ENCODE assay signal across 22 cellular contexts in the genomic region with DNA sequence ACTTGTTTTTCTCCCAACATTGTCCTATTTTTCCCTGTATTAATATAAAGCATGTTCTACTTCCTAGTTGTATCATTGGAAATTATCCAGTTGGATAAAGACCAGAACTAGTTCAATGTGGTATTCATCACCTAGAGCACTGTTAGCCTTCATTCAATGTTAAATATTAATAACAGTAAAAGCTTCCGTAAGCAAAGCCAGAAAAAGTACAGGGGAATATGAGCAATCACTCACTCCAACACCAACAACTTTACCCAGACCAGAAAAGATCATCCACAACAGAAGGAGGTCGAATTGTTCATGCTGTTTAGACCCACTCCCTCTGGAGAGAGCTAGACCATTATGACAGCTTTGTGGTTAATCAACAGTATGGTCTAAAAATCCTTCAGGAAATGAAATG.
DNase-seq lines count a peak whose midpoint lies in the region; ATAC-seq and TF ChIP-seq lines count a peak whose summit lies in the region.
"Had no signal": no experiment of that assay in that cellular context is flagged by ENCODE, and none has a peak within 500 bp of the region (broad histone marks: within the 10 kb centered on the region; RNA-seq: fewer than 3 reads in every experiment).

No MANE protein-coding gene starts in this region.

- H3K36me3 ChIP-seq in BLaER1, result no peaks in the 10 kb centered on the region
- H3K36me3 ChIP-seq in adipocyte (ENCODE audit: control insufficient read depth, insufficient read depth, low read length, severe bottlenecking), result no peaks in the 10 kb centered on the region
- no peaks in the 10 kb centered on the region for H3K36me3 ChIP-seq in fibroblast of lung (ENCODE audit: control insufficient read depth, insufficient read depth, low read length)
- no peaks in the 10 kb centered on the region for H3K36me3 ChIP-seq in BE2C
- H3K36me3 ChIP-seq in MM.1S (replicated peaks; ENCODE audit: insufficient read depth, low read length), result no peaks in the 10 kb centered on the region
- H3K36me3 ChIP-seq: brain microvascular endothelial cell, neutrophil had no signal

- no peak overlapping the region for H2AFZ ChIP-seq in fibroblast of lung (ENCODE audit: low read length)
- no peak overlapping the region for H2AFZ ChIP-seq in MM.1S (ENCODE audit: low read length)
- H2AFZ ChIP-seq: GM23338, hepatocyte had no signal

- no peak overlapping the region for H3K4me3 Mint-ChIP-seq in activated T-helper 2 cell treated with anti-CD3 and anti-CD28 coated beads, Interferon-gamma antibody, Interleukin-2, Interleukin-4, amounts not matched to agents 10 μg/mL and 5 μg/mL and 100 μg/mL, durations not matched to agents 14 hours and 24 hours and 36 hours (ENCODE audit: low read depth)
- H3K4me3 Mint-ChIP-seq: CD8-positive, alpha-beta T cell; GM23338; type B pancreatic cell had no signal

- H3K4me2 ChIP-seq in BLaER1 (peak overlapping the region; percentile 77), fibroblast of lung (ENCODE audit: extremely low read depth, insufficient read depth, low read length) (no peak overlapping the region), MM.1S (ENCODE audit: low read depth, low read length) (no peak overlapping the region)
- H3K4me2 ChIP-seq: GM23338, hepatocyte had no signal

- no peaks in the 10 kb centered on the region for H3K9me2 ChIP-seq in MM.1S (replicated peaks; ENCODE audit: insufficient read depth, low read length)

- H3K27me3 ChIP-seq in BLaER1 (no peaks in the 10 kb centered on the region), adipocyte (replicated peaks; ENCODE audit: control insufficient read depth, insufficient read depth, low read length) (no peaks in the 10 kb centered on the region), fibroblast of lung (ENCODE audit: control insufficient read depth, insufficient read depth, low read length) (no peaks in the 10 kb centered on the region), BE2C (no peaks in the 10 kb centered on the region), MM.1S (replicated peaks; ENCODE audit: insufficient read depth, low read length) (no peaks in the 10 kb centered on the region)
- H3K27me3 ChIP-seq: brain microvascular endothelial cell, hepatocyte, neutrophil had no signal

- no peak overlapping the region for H3K27ac Mint-ChIP-seq in activated T-helper 2 cell treated with anti-CD3 and anti-CD28 coated beads, Interferon-gamma antibody, Interleukin-2, Interleukin-4, amounts not matched to agents 10 μg/mL and 5 μg/mL and 100 μg/mL, durations not matched to agents 14 hours and 24 hours and 36 hours
- H3K27ac Mint-ChIP-seq: CD8-positive, alpha-beta T cell; GM23338; type B pancreatic cell had no signal

- H3K9me3 ChIP-seq in BLaER1 (peaks cover 4% of the 10 kb centered on the region), adipocyte (ENCODE audit: control insufficient read depth, low read length) (peaks cover 1% of the 10 kb centered on the region), fibroblast of lung (ENCODE audit: control insufficient read depth, insufficient read depth, low read depth, low read length) (no peaks in the 10 kb centered on the region), BE2C (no peaks in the 10 kb centered on the region), MM.1S (replicated peaks; ENCODE audit: insufficient read depth, low read length) (no peaks in the 10 kb centered on the region)
- H3K9me3 ChIP-seq: neutrophil had no signal

- intact Hi-C loops in activated T-helper 2 cell treated with anti-CD3 and anti-CD28 coated beads, Interferon-gamma antibody, Interleukin-2, Interleukin-4, amounts not matched to agents 10 μg/mL and 5 μg/mL and 100 μg/mL, durations not matched to agents 14 hours and 24 hours and 36 hours (cut with micrococcal nuclease), result no loop called here

- no peaks in the 10 kb centered on the region for H3K79me2 ChIP-seq in fibroblast of lung (ENCODE audit: control insufficient read depth, insufficient read depth, low read length)
- no peaks in the 10 kb centered on the region for H3K79me2 ChIP-seq in MM.1S (ENCODE audit: low read length)
- H3K79me2 ChIP-seq: hepatocyte had no signal

- H4K20me1 ChIP-seq in BLaER1 (no peaks in the 10 kb centered on the region), fibroblast of lung (ENCODE audit: control insufficient read depth, extremely low read depth, insufficient read depth, low read length) (no peaks in the 10 kb centered on the region), MM.1S (ENCODE audit: insufficient read depth, low read length) (no peaks in the 10 kb centered on the region)

- no peaks in the 10 kb centered on the region for H3K36me3 Mint-ChIP-seq in activated T-helper 2 cell treated with anti-CD3 and anti-CD28 coated beads, Interferon-gamma antibody, Interleukin-2, Interleukin-4, amounts not matched to agents 10 μg/mL and 5 μg/mL and 100 μg/mL, durations not matched to agents 14 hours and 24 hours and 36 hours (ENCODE audit: low read depth)
- H3K36me3 Mint-ChIP-seq: CD8-positive, alpha-beta T cell; type B pancreatic cell had no signal

- TF ChIP-seq CTCF in fibroblast of lung (conservative IDR thresholded peaks at IDR 0.05 in 1 of 2, IDR thresholded peaks at IDR 0.05 in 1 of 2; ENCODE audit: low read depth in 1 of 2, low read length in 2 of 2) (no peak), BE2C (IDR thresholded peaks at IDR 0.05; ENCODE audit: low read depth, low read length) (no peak), MM.1S (IDR thresholded peaks at IDR 0.05; ENCODE audit: low read length) (no peak)

- no peak overlapping the region for H3K4me3 ChIP-seq in BLaER1
- H3K4me3 ChIP-seq in adipocyte (ENCODE audit: low read length), result peak overlapping the region; percentile 24
- no peak overlapping the region for H3K4me3 ChIP-seq in fibroblast of lung (replicated peaks in 1 of 4; ENCODE audit: control extremely low read depth in 1 of 4, insufficient read depth in 1 of 4, low read depth in 3 of 4, low read length in 4 of 4)
- H3K4me3 ChIP-seq in BE2C (ENCODE audit: low read depth, low read length), result no peak overlapping the region
- no peak overlapping the region for H3K4me3 ChIP-seq in MM.1S (ENCODE audit: low read length)
- H3K4me3 ChIP-seq: GM23338, hepatocyte had no signal

- H3K9ac ChIP-seq in BLaER1 (no peak overlapping the region), adipocyte (ENCODE audit: low read length) (peak overlapping the region; percentile 51), fibroblast of lung (ENCODE audit: insufficient read depth, low read length) (no peak overlapping the region), MM.1S (ENCODE audit: low read length) (no peak overlapping the region)

- no peaks in the 10 kb centered on the region for H3F3A ChIP-seq in MM.1S (ENCODE audit: insufficient read depth, low read length)

- no peak overlapping the region for H3K27ac ChIP-seq in BLaER1
- H3K27ac ChIP-seq in fibroblast of lung (ENCODE audit: insufficient read depth, low read length), result no peak overlapping the region
- H3K27ac ChIP-seq in MM.1S (ENCODE audit: low read length), result no peak overlapping the region
- H3K27ac ChIP-seq: brain microvascular endothelial cell, hepatocyte, neutrophil had no signal

- no peaks in the 10 kb centered on the region for H3K4me1 Mint-ChIP-seq in activated T-helper 2 cell treated with anti-CD3 and anti-CD28 coated beads, Interferon-gamma antibody, Interleukin-2, Interleukin-4, amounts not matched to agents 10 μg/mL and 5 μg/mL and 100 μg/mL, durations not matched to agents 14 hours and 24 hours and 36 hours (ENCODE audit: low read depth)

- H3K9me3 Mint-ChIP-seq in activated T-helper 2 cell treated with anti-CD3 and anti-CD28 coated beads, Interferon-gamma antibody, Interleukin-2, Interleukin-4, amounts not matched to agents 10 μg/mL and 5 μg/mL and 100 μg/mL, durations not matched to agents 14 hours and 24 hours and 36 hours, result peaks cover 5% of the 10 kb centered on the region

- H3K4me1 ChIP-seq in BLaER1 (peaks cover 35% of the 10 kb centered on the region), adipocyte (ENCODE audit: control insufficient read depth, insufficient read depth, low read length) (peaks cover 48% of the 10 kb centered on the region), fibroblast of lung (ENCODE audit: control insufficient read depth, extremely low read depth, insufficient read depth, low read length) (peaks cover 3% of the 10 kb centered on the region), BE2C (no peaks in the 10 kb centered on the region), MM.1S (ENCODE audit: low read length) (no peaks in the 10 kb centered on the region)

- no peak for ATAC-seq in HG03045 (IDR thresholded peaks at IDR 0.05; ENCODE audit: unreplicated experiment)
- ATAC-seq: CD8-positive, alpha-beta T cell; GM23338; HepG2; left colon; right cardiac atrium had no signal

- no peaks in the 10 kb centered on the region for H3K27me3 Mint-ChIP-seq in activated T-helper 2 cell treated with anti-CD3 and anti-CD28 coated beads, Interferon-gamma antibody, Interleukin-2, Interleukin-4, amounts not matched to agents 10 μg/mL and 5 μg/mL and 100 μg/mL, durations not matched to agents 14 hours and 24 hours and 36 hours (ENCODE audit: low read depth)
- H3K27me3 Mint-ChIP-seq: type B pancreatic cell had no signal

- DNase-seq in adipocyte (ENCODE audit: low read depth), result no peak
- DNase-seq in fibroblast of lung (ENCODE audit: low read depth in 2 of 2), result peak; percentile 37 to 85
- peak; percentile 13 for DNase-seq in myocyte (ENCODE audit: low read depth)
- DNase-seq in BE2C, result no peak
- DNase-seq in MM.1S, result no peak
- DNase-seq in activated T-helper 2 cell treated with anti-CD3 and anti-CD28 coated beads, Interferon-gamma antibody, Interleukin-2, Interleukin-4, amounts not matched to agents 10 μg/mL and 5 μg/mL and 100 μg/mL, durations not matched to agents 14 hours and 24 hours and 36 hours (ENCODE audit: low spot score), result no peak
- DNase-seq: activated CD4-positive, alpha-beta T cell treated with anti-CD3 and anti-CD28 coated beads, Interleukin-2, amount 50 U/mL, for 4 hours; activated naive CD4-positive, alpha-beta T cell treated with anti-CD3 and anti-CD28 coated beads, Interleukin-2, amount 50 U/mL, for 16 hours; brain microvascular endothelial cell; CD8-positive, alpha-beta T cell; DND-41; left colon; NCI-H146; right cardiac atrium; stimulated activated naive CD4-positive, alpha-beta T cell treated with Interleukin-2 at 50 U/mL for 16 hours had no signal

Comparison
In these comparisons a context has a peak if more than half of its experiments do, and no peak if none do; other contexts are left out.
1. DNase-seq: peak in fibroblast of lung (2 of 2) and myocyte (single experiment); none in adipocyte (single experiment), BE2C (single experiment), MM.1S (single experiment) and activated T-helper 2 cell treated with anti-CD3 and anti-CD28 coated beads, Interferon-gamma antibody, Interleukin-2, Interleukin-4, amounts not matched to agents 10 μg/mL and 5 μg/mL and 100 μg/mL, durations not matched to agents 14 hours and 24 hours and 36 hours (single experiment).